In genomic region chr5:134100283-134101011, GRCh38 we compare ENCODE assay signal across 8 cellular contexts. TPM values are rescaled to one million over a fixed set of nuclear protein-coding genes. Genes with fewer than 3 reads are reported as not detected.
DNase-seq lines count a peak whose midpoint lies in the region; ATAC-seq, FAIRE-seq and TF ChIP-seq lines count a peak whose summit lies in the region.

No MANE protein-coding gene starts in this region.

- DNase-seq in astrocyte (ENCODE audit: low read depth): peak; percentile 67
- DNase-seq in osteoblast (ENCODE audit: insufficient read length, low spot score, missing footprints): peak; percentile 96
- no peak for DNase-seq in dorsolateral prefrontal cortex
- DNase-seq in cortex of kidney (lab: John Stamatoyannopoulos, UW): no peak
- no peak for DNase-seq in putamen (ENCODE audit: low spot score)

- ATAC-seq in GM18868 (IDR thresholded peaks at IDR 0.05; ENCODE audit: unreplicated experiment): peak; percentile 80
- ATAC-seq in HG02973 (IDR thresholded peaks at IDR 0.05; ENCODE audit: unreplicated experiment): peak; percentile 82

- H3K36me3 ChIP-seq in astrocyte (ENCODE audit: insufficient read depth, low read length) (no peaks in the 10 kb centered on the region), osteoblast (ENCODE audit: insufficient read depth, low read length) (no peaks in the 10 kb centered on the region)

- peaks cover 42% of the 10 kb centered on the region for H3K4me1 Mint-ChIP-seq in T-helper 1 cell treated with Interleukin-12 subunit alpha and Interleukin-12 subunit beta and Interleukin-4 antibody, amounts not matched to agents 30 μg/mL and 1 μg/mL, for 36 hours (ENCODE audit: low read depth)
- peaks cover 12% of the 10 kb centered on the region for H3K4me1 Mint-ChIP-seq in astrocyte (ENCODE audit: low read depth, unreplicated experiment)

- no peak for FAIRE-seq in astrocyte (lab: Jason Lieb, UNC)

- H3K4me1 ChIP-seq in astrocyte (ENCODE audit: insufficient read depth, low read length): peaks cover 14% of the 10 kb centered on the region
- peaks cover 13% of the 10 kb centered on the region for H3K4me1 ChIP-seq in osteoblast (ENCODE audit: insufficient read depth, low read length)

- no peak overlapping the region for H3K4me3 ChIP-seq in astrocyte (ENCODE audit: insufficient read depth, low read depth, low read length)
- H3K4me3 ChIP-seq in osteoblast (ENCODE audit: insufficient read depth, low read length): peak overlapping the region; percentile 13
- no peak overlapping the region for H3K4me3 ChIP-seq in dorsolateral prefrontal cortex

- H3K9ac ChIP-seq in astrocyte (ENCODE audit: low read length): peak overlapping the region; percentile 42

- H3K27ac ChIP-seq in astrocyte (ENCODE audit: low read depth, low read length): peak overlapping the region; percentile 24
- H3K27ac ChIP-seq in osteoblast (ENCODE audit: low read depth, low read length): peak overlapping the region; percentile 47
- no peak overlapping the region for H3K27ac ChIP-seq in dorsolateral prefrontal cortex

- H3K4me3 Mint-ChIP-seq in T-helper 1 cell treated with Interleukin-12 subunit alpha and Interleukin-12 subunit beta and Interleukin-4 antibody, amounts not matched to agents 30 μg/mL and 1 μg/mL, for 36 hours: peak overlapping the region; percentile 47
- no peak overlapping the region for H3K4me3 Mint-ChIP-seq in astrocyte (ENCODE audit: unreplicated experiment)

- intact Hi-C loops in dorsolateral prefrontal cortex (cut with DNase I): loop anchor here in 1 of 2 donors (2.0 kb wide), 1 partner anchor 44 kb away; no protein-coding TSS in a partner anchor

- H3K79me2 ChIP-seq in astrocyte (ENCODE audit: insufficient read depth, low read length) (no peaks in the 10 kb centered on the region), osteoblast (ENCODE audit: insufficient read depth, low read length) (no peaks in the 10 kb centered on the region)

- peak overlapping the region; percentile 56 for H3K4me2 ChIP-seq in astrocyte (ENCODE audit: low read length)
- peak overlapping the region; percentile 59 for H3K4me2 ChIP-seq in osteoblast (ENCODE audit: insufficient read depth, low read length)

- no peaks in the 10 kb centered on the region for H3K9me3 ChIP-seq in astrocyte (ENCODE audit: insufficient read depth, low read depth, low read length)
- H3K9me3 ChIP-seq in osteoblast (ENCODE audit: low read depth, low read length): no peaks in the 10 kb centered on the region

- TF ChIP-seq CTCF in astrocyte (IDR thresholded peaks at IDR 0.05; ENCODE audit: insufficient read depth, low read depth, low read length) (no peak), osteoblast (IDR thresholded peaks at IDR 0.05; ENCODE audit: extremely low read depth, low read depth, low read length) (no peak), dorsolateral prefrontal cortex (IDR thresholded peaks at IDR 0.05 in 54 of 56, conservative IDR thresholded peaks at IDR 0.05 in 2 of 56; ENCODE audit: low read depth in 1 of 56, partially characterized antibody in 56 of 56) (no peak)

- peak overlapping the region; percentile 68 for H3K27ac Mint-ChIP-seq in T-helper 1 cell treated with Interleukin-12 subunit alpha and Interleukin-12 subunit beta and Interleukin-4 antibody, amounts not matched to agents 30 μg/mL and 1 μg/mL, for 36 hours
- H3K27ac Mint-ChIP-seq in astrocyte (ENCODE audit: unreplicated experiment): no peak overlapping the region

- H4K20me1 ChIP-seq in astrocyte (ENCODE audit: insufficient read depth, low read length) (no peaks in the 10 kb centered on the region), osteoblast (ENCODE audit: insufficient read depth, low read length) (no peaks in the 10 kb centered on the region)

- no peaks in the 10 kb centered on the region for H3K27me3 ChIP-seq in astrocyte (ENCODE audit: insufficient read depth, low read length)
- H3K27me3 ChIP-seq in osteoblast (ENCODE audit: insufficient read depth, low read length): no peaks in the 10 kb centered on the region
- H3K27me3 ChIP-seq in dorsolateral prefrontal cortex: no peaks in the 10 kb centered on the region

- peaks cover 1% of the 10 kb centered on the region for H3K36me3 Mint-ChIP-seq in T-helper 1 cell treated with Interleukin-12 subunit alpha and Interleukin-12 subunit beta and Interleukin-4 antibody, amounts not matched to agents 30 μg/mL and 1 μg/mL, for 36 hours (ENCODE audit: low read depth)
- no peaks in the 10 kb centered on the region for H3K36me3 Mint-ChIP-seq in astrocyte (ENCODE audit: low read depth, unreplicated experiment)

- peaks cover 50% of the 10 kb centered on the region for H3K27me3 Mint-ChIP-seq in T-helper 1 cell treated with Interleukin-12 subunit alpha and Interleukin-12 subunit beta and Interleukin-4 antibody, amounts not matched to agents 30 μg/mL and 1 μg/mL, for 36 hours (ENCODE audit: low read depth)
- H3K27me3 Mint-ChIP-seq in astrocyte (ENCODE audit: low read depth, unreplicated experiment): peaks cover 23% of the 10 kb centered on the region

- H3K9me3 Mint-ChIP-seq in T-helper 1 cell treated with Interleukin-12 subunit alpha and Interleukin-12 subunit beta and Interleukin-4 antibody, amounts not matched to agents 30 μg/mL and 1 μg/mL, for 36 hours: no peaks in the 10 kb centered on the region
- H3K9me3 Mint-ChIP-seq in astrocyte (ENCODE audit: unreplicated experiment): peaks cover 2% of the 10 kb centered on the region

- H2AFZ ChIP-seq in astrocyte (ENCODE audit: low read depth, low read length) (peak overlapping the region; percentile 60), osteoblast (ENCODE audit: low read length) (peak overlapping the region; percentile 82)

RNA-seq across cellular contexts. Expression of gene TCF7, which starts 14.0 kb away (rescaled TPM):
- 2.6 TPM in 2 replicates for total RNA-seq in astrocyte
- 2.9 and 3.3 TPM in 2 replicates for total RNA-seq in osteoblast
- 1 to 10 TPM in 115 of 120 experiments, under 1 TPM in 5; 0.75 to 9.0 (median 2.3) TPM for total RNA-seq in dorsolateral prefrontal cortex

Comparison
In these comparisons a context has a peak if more than half of its experiments do, and no peak if none do; other contexts are left out.
1. DNase-seq: peak in astrocyte (single experiment) and osteoblast (single experiment); none in dorsolateral prefrontal cortex (0 of 10), cortex of kidney (single experiment) and putamen (single experiment).
2. H3K27ac ChIP-seq: peak in astrocyte (single experiment) and osteoblast (single experiment); none in dorsolateral prefrontal cortex (0 of 59).